ENCODE assay signal across 9 cellular contexts in the genomic region with DNA sequence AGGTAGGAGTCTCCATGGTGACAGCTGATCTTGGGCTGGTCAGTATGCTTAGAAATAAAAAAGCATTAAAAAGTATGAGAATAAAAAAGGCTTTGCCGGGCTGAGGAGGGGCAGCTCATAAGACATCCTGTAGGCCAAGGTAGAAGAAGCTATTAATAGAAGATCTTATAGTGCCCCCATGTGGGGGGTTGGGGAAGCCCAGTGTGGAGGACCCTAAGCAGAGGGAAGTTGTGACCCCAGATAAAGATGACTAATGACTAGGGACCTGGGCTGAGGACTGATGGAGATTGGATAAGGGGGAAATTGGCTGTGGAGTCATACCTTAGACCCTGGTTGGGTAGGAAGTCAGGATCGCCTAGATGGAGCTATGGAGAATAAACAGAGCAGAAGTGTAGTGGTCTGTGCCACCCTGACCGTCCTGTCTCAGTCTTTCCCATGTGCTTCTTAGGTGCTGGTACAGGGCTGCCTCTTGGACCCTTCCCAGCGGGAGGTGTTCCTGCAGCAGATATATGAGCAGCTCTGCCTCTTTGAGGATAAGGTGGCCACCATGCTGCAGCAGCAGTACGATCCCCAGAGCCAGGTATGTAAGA. TPM values are rescaled to one million over a fixed set of nuclear protein-coding genes. Genes with fewer than 3 reads are reported as not detected.
DNase-seq lines count a peak whose midpoint lies in the region; ATAC-seq and TF ChIP-seq lines count a peak whose summit lies in the region.
"Had no signal": no experiment of that assay in that cellular context is flagged by ENCODE, and none has a peak within 500 bp of the region (broad histone marks: within the 10 kb centered on the region; RNA-seq: fewer than 3 reads in every experiment).

No MANE protein-coding gene starts in this region.

- no peaks in the 10 kb centered on the region for H3K4me1 Mint-ChIP-seq in Calu3 (ENCODE audit: low read depth, unreplicated experiment)
- no peaks in the 10 kb centered on the region for H3K4me1 Mint-ChIP-seq in glutamatergic neuron (ENCODE audit: low read depth, unreplicated experiment)
- H3K4me1 Mint-ChIP-seq: IgD-negative memory B cell had no signal

- CTCF ChIA-PET in Calu3 (lab: Charles Lee), result interaction anchor here (0.6 to 2.1 kb wide), 11 partner anchors 31 to 341 kb away, joined by 3 to 45 read pairs (median 5); a partner anchor contains a TSS

- H3K27ac Mint-ChIP-seq in Calu3 (ENCODE audit: unreplicated experiment) (peak overlapping the region; percentile 5), glutamatergic neuron (ENCODE audit: unreplicated experiment) (no peak overlapping the region)
- H3K27ac Mint-ChIP-seq: IgD-negative memory B cell had no signal

- intact Hi-C loops in Calu3 (cut with micrococcal nuclease; ENCODE audit: unreplicated experiment), result loop anchor here (1.0 kb wide), 1 partner anchor 187 kb away; no protein-coding TSS in a partner anchor

- H3K36me3 Mint-ChIP-seq in Calu3 (ENCODE audit: insufficient read depth, unreplicated experiment), result peaks cover 7% of the 10 kb centered on the region
- H3K36me3 Mint-ChIP-seq in glutamatergic neuron (ENCODE audit: unreplicated experiment), result no peaks in the 10 kb centered on the region

- peak; percentile 42 for TF ChIP-seq CTCF in Calu3 (IDR thresholded peaks at IDR 0.05; ENCODE audit: unreplicated experiment)
- TF ChIP-seq CTCF in glutamatergic neuron (IDR thresholded peaks at IDR 0.05; ENCODE audit: partially characterized antibody, unreplicated experiment), result peak; percentile 79

- no peak overlapping the region for H3K4me3 Mint-ChIP-seq in Calu3 (ENCODE audit: low read depth, unreplicated experiment)
- H3K4me3 Mint-ChIP-seq in glutamatergic neuron (ENCODE audit: unreplicated experiment), result no peak overlapping the region
- H3K4me3 Mint-ChIP-seq: IgD-negative memory B cell had no signal

- DNase-seq in Calu3 (peak; percentile 78), Kasumi-1 (lab: John Stamatoyannopoulos, UW) (peak; percentile 71 to 82), SHP77 treated with DMSO at 0.1 percent for 48 hours (lab: John Stamatoyannopoulos, UW) (peak; percentile 8), glutamatergic neuron (peak; percentile 75), retina (peak; percentile 64)
- DNase-seq in activated T-helper 9 cell treated with anti-CD3 and anti-CD28 coated beads, Interleukin-2, amount 50 U/mL, for 16 hours (ENCODE audit: low read depth), result peak; percentile 31

- no TSS peak for BruUV-seq in Calu3 (replicated peaks; lab: Mats Ljungman, UMichigan)

- ATAC-seq in GM19452 (IDR thresholded peaks at IDR 0.05; ENCODE audit: unreplicated experiment) (no peak), HG02970 (IDR thresholded peaks at IDR 0.05; ENCODE audit: low FRiP score, unreplicated experiment) (no peak)

- no peaks in the 10 kb centered on the region for H3K27me3 Mint-ChIP-seq in Calu3 (ENCODE audit: unreplicated experiment)
- peaks cover 4% of the 10 kb centered on the region for H3K27me3 Mint-ChIP-seq in glutamatergic neuron (ENCODE audit: unreplicated experiment)
- H3K27me3 Mint-ChIP-seq: IgD-negative memory B cell had no signal

- H3K9me3 Mint-ChIP-seq in Calu3 (ENCODE audit: low read depth, unreplicated experiment), result no peaks in the 10 kb centered on the region
- no peaks in the 10 kb centered on the region for H3K9me3 Mint-ChIP-seq in glutamatergic neuron (ENCODE audit: unreplicated experiment)
- H3K9me3 Mint-ChIP-seq: IgD-negative memory B cell had no signal

RNA-seq across cellular contexts. Expression of a gene that starts 25.0 kb away (rescaled TPM):
- total RNA-seq in Calu3 (2022), result 77.3 and 78.7 TPM in 2 replicates
- total RNA-seq in glutamatergic neuron (ENCODE audit: unreplicated experiment), result 85.3 TPM

RNA-seq across cellular contexts. Expression of a gene that starts 25.1 kb away (rescaled TPM):
- 31.1 and 32.8 TPM in 2 replicates for total RNA-seq in Calu3 (2022)
- 39.1 TPM for total RNA-seq in glutamatergic neuron (ENCODE audit: unreplicated experiment)

RNA-seq across cellular contexts. Expression of a gene that starts 39.0 kb away (rescaled TPM):
- 44.4 and 67.4 TPM in 2 replicates for total RNA-seq in Calu3 (2022)
- 18.7 TPM for total RNA-seq in glutamatergic neuron (ENCODE audit: unreplicated experiment)

RNA-seq across cellular contexts. Expression of a gene that starts 46.9 kb away (rescaled TPM):
- total RNA-seq in Calu3 (2022) (107 and 117 TPM in 2 replicates), glutamatergic neuron (ENCODE audit: unreplicated experiment) (18.7 TPM)

RNA-seq across cellular contexts. Expression of a gene that starts 55.9 kb away (rescaled TPM):
- total RNA-seq in Calu3 (2022) (128 and 134 TPM in 2 replicates), glutamatergic neuron (ENCODE audit: unreplicated experiment) (22.5 TPM)

Comparison
In these comparisons a context has a peak if more than half of its experiments do, and no peak if none do; other contexts are left out.
1. DNase-seq: peak in every context shown above with its lines; median percentile 78 in Calu3; 76 in Kasumi-1; 75 in glutamatergic neuron; 64 in retina; 31 in activated T-helper 9 cell treated with anti-CD3 and anti-CD28 coated beads, Interleukin-2, amount 50 U/mL, for 16 hours; 8 in SHP77 treated with DMSO at 0.1 percent for 48 hours.